In the genomic region with DNA sequence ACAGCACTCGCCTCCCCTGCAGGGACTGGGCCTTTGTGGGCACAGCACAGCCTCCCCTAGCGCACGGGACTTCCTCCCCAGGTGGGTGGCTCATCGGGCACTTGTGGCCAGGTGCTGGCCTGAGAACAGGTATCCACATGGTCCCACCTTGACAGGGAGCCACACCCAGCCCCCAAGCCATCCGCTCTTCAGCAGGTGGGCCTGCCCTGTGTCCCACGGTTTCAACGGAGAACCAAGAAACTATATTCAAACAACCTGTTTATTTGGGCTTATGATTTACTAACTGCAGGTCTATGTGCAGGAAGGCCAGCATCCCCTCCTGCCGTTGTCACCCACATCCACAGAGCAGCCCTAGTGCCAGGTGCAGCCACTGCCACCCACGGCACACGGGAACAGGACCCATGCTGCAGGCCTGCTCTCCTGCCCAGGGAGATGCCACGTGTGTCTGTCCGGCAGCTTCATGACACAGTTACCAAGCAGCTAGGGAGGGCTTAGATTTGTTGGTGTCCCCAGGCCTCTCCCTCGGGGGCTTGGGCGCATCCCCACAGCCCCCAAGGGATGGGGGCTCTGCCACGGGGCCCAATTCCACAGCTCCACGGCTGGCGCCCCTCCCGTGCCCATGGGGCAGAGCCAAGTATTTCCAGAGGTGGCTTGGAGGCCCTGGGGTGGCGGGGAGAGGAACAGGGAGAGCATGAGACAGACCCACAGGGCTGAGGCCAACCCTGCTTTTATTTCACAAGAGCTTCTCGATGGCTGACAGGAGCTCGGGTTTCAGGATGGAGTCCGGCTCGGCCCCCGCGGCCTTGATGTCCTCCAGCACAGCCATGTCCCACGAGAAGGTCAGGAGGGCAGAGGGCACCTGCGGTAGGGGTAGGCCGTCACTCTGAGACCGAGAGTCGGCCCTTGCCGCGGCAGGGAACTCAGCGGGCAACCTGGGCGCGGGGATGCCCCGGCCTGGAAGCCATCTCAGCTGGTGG, we compare ENCODE assay signal across 18 cellular contexts. TPM values are rescaled to one million over a fixed set of nuclear protein-coding genes. Genes with fewer than 3 reads are reported as not detected.
A peak's percentile ranks its signal among the peaks of the same experiment; 100 is the strongest.
DNase-seq lines count a peak whose midpoint lies in the region; ATAC-seq, FAIRE-seq and TF ChIP-seq lines count a peak whose summit lies in the region.
"Had no signal": no experiment of that assay in that cellular context is flagged by ENCODE, and none has a peak within 500 bp of the region (broad histone marks: within the 10 kb centered on the region; RNA-seq: fewer than 3 reads in every experiment).

No MANE protein-coding gene starts in this region.

- no peak overlapping the region for H3K27ac Mint-ChIP-seq in neural progenitor cell
- H3K27ac Mint-ChIP-seq in CD8-positive, alpha-beta memory T cell = peak overlapping the region in 1 of 8 donors; percentile 27

- in situ Hi-C loops in GM12878 (cut with MboI) = no loop called here

- DNase-seq in D341Med (ENCODE audit: low spot score) = peak; percentile 35
- peak; percentile 19 for DNase-seq in HK-2 (ENCODE audit: unreplicated experiment)
- no peak for DNase-seq in GM12878 (ENCODE audit: low read depth, low spot score)
- no peak for DNase-seq in neural progenitor cell (ENCODE audit: low spot score)
- DNase-seq in CD8-positive, alpha-beta memory T cell = no peak
- DNase-seq in C1 segment of cervical spinal cord (lab: John Stamatoyannopoulos, UW) = no peak
- no peak for DNase-seq in NCI-H748 treated with DMSO at 0.1 percent for 48 hours (lab: John Stamatoyannopoulos, UW)
- DNase-seq: activated effector memory CD4-positive, alpha-beta T cell treated with Interleukin-2 at 50 U/mL for 16 hours; colonic mucosa; heart right ventricle; NCI-H187 treated with DMSO at 0.1 percent for 48 hours; nucleus accumbens; Peyer's patch; stimulated activated CD4-positive, alpha-beta T cell treated with anti-CD3 and anti-CD28 coated beads, Interleukin-4, amount 100 ng/mL, for 4 hours had no signal

- H3K27me3 Mint-ChIP-seq in neural progenitor cell (ENCODE audit: insufficient read depth, low read depth) = peaks cover 5% of the 10 kb centered on the region
- H3K27me3 Mint-ChIP-seq in CD8-positive, alpha-beta memory T cell = no peaks in the 10 kb centered on the region

- no peak overlapping the region for H3K4me3 Mint-ChIP-seq in neural progenitor cell
- no peak overlapping the region for H3K4me3 Mint-ChIP-seq in CD8-positive, alpha-beta memory T cell
- H3K4me3 Mint-ChIP-seq: CD14-positive monocyte had no signal

- no peak for TF ChIP-seq CTCF in GM12878 (IDR thresholded peaks at IDR 0.05 in 2 of 3, conservative IDR thresholded peaks at IDR 0.05 in 1 of 3; ENCODE audit: control insufficient read depth in 2 of 3, extremely low read depth in 1 of 3, insufficient read depth in 1 of 3, low read depth in 3 of 3, low read length in 3 of 3)
- TF ChIP-seq CTCF in neural progenitor cell (IDR thresholded peaks at IDR 0.05) = no peak

- H3K36me3 ChIP-seq in GM12878 (ENCODE audit: control insufficient read depth in 2 of 2, insufficient read depth in 2 of 2, low read length in 1 of 2) = peaks cover 0 to 27% of the 10 kb centered on the region in 2 experiments; a peak in 3 of 4 replicates
- H3K36me3 ChIP-seq in neural progenitor cell = no peaks in the 10 kb centered on the region
- no peaks in the 10 kb centered on the region for H3K36me3 ChIP-seq in CD8-positive, alpha-beta memory T cell (ENCODE audit: insufficient read depth, low read length)

- H3K27me3 ChIP-seq in GM12878 (replicated peaks in 1 of 2; ENCODE audit: control insufficient read depth in 2 of 2, insufficient read depth in 2 of 2, low read length in 1 of 2) (no peaks in the 10 kb centered on the region), neural progenitor cell (no peaks in the 10 kb centered on the region)
- no peaks in the 10 kb centered on the region for H3K27me3 ChIP-seq in CD8-positive, alpha-beta memory T cell (ENCODE audit: insufficient read depth, low read length, poor library complexity, severe bottlenecking)
- H3K27me3 ChIP-seq: colonic mucosa, heart right ventricle, Peyer's patch, tibial nerve had no signal

- no peak for TF ChIP-seq RAD21 in GM12878 (IDR thresholded peaks at IDR 0.05; ENCODE audit: insufficient read depth, low read depth, low read length)

- RAD21 ChIA-PET in GM12878 (lab: Charles Lee; ENCODE audit: unreplicated experiment) = no interaction called here

- TSS peak; percentile 78 for BruUV-seq in GM12878 (replicated peaks; lab: Mats Ljungman, UMichigan)

- peaks cover 7% of the 10 kb centered on the region for H3K4me1 ChIP-seq in GM12878 (ENCODE audit: control insufficient read depth, insufficient read depth, low read length)
- H3K4me1 ChIP-seq in neural progenitor cell = no peaks in the 10 kb centered on the region
- H3K4me1 ChIP-seq in CD8-positive, alpha-beta memory T cell (ENCODE audit: insufficient read depth, low read length) = no peaks in the 10 kb centered on the region
- H3K4me1 ChIP-seq: colonic mucosa, tibial nerve had no signal

- no peak overlapping the region for H2AFZ ChIP-seq in GM12878 (ENCODE audit: control insufficient read depth, low read depth, low read length)
- no peak overlapping the region for H2AFZ ChIP-seq in neural progenitor cell (replicated peaks)

- H3K79me2 ChIP-seq in GM12878 (ENCODE audit: control insufficient read depth, insufficient read depth, low read length) (no peaks in the 10 kb centered on the region), neural progenitor cell (ENCODE audit: low read depth) (no peaks in the 10 kb centered on the region)

- peak; percentile 59 for TF ChIP-seq POLR2A in GM12878 (IDR thresholded peaks at IDR 0.05; ENCODE audit: low read depth, low read length)

- peaks cover 12% of the 10 kb centered on the region for H3K36me3 Mint-ChIP-seq in neural progenitor cell
- H3K36me3 Mint-ChIP-seq in CD8-positive, alpha-beta memory T cell = peaks cover 0 to 44% (median 3%) of the 10 kb centered on the region in 3 donors

- POLR2A ChIA-PET in GM12878 (lab: Charles Lee) = interaction anchor here (0.6 kb wide), 1 partner anchor 19 kb away, joined by 3 read pairs; no protein-coding TSS in a partner anchor
- POLR2A ChIA-PET in CD8-positive, alpha-beta memory T cell (lab: Charles Lee) = interaction anchor here (0.5 kb wide), 1 partner anchor 26 kb away, joined by 7 read pairs; no protein-coding TSS in a partner anchor

- TF ChIP-seq EP300 in GM12878 (IDR thresholded peaks at IDR 0.05; ENCODE audit: borderline replicate concordance in 1 of 2, control insufficient read depth in 1 of 2, low read depth in 2 of 2, low read length in 2 of 2) = no peak

- CTCF ChIA-PET in GM12878 (lab: Yijun Ruan, JAX) = no interaction called here
- CTCF ChIA-PET in CD8-positive, alpha-beta memory T cell (lab: Charles Lee) = no interaction called here

- H3K4me3 ChIP-seq in GM12878 (no peak overlapping the region), neural progenitor cell (no peak overlapping the region)
- no peak overlapping the region for H3K4me3 ChIP-seq in CD8-positive, alpha-beta memory T cell (ENCODE audit: low read length)
- H3K4me3 ChIP-seq: colonic mucosa, heart right ventricle, Peyer's patch, tibial nerve had no signal

- intact Hi-C loops in GM12878 (cut with micrococcal nuclease; ENCODE audit: unreplicated experiment) = no loop called here

- no peaks in the 10 kb centered on the region for H4K20me1 ChIP-seq in GM12878 (ENCODE audit: control insufficient read depth, insufficient read depth)
- H4K20me1 ChIP-seq in neural progenitor cell (ENCODE audit: low read depth) = peaks cover 19% of the 10 kb centered on the region

- ATAC-seq in GM12878 (no peak), HG02678 (IDR thresholded peaks at IDR 0.05; ENCODE audit: unreplicated experiment) (no peak)
- ATAC-seq: heart right ventricle had no signal

- no peaks in the 10 kb centered on the region for H3F3A ChIP-seq in neural progenitor cell (ENCODE audit: low read depth)

- H3K4me2 ChIP-seq in GM12878 (ENCODE audit: control insufficient read depth, insufficient read depth) (no peak overlapping the region), neural progenitor cell (no peak overlapping the region)

- H3K9ac ChIP-seq in GM12878 (ENCODE audit: control insufficient read depth, insufficient read depth, low read length) (no peak overlapping the region), neural progenitor cell (no peak overlapping the region)

- peaks cover 2% of the 10 kb centered on the region for H3K4me1 Mint-ChIP-seq in neural progenitor cell
- H3K4me1 Mint-ChIP-seq in CD8-positive, alpha-beta memory T cell = peaks cover 0 to 5% (median 0%) of the 10 kb centered on the region in 3 donors

- no peak for FAIRE-seq in GM12878 (lab: Jason Lieb, UNC)

- 77% methylated on average over 36 of the region's 36 CpGs for WGBS in GM12878 (ENCODE audit: insufficient coverage, insufficient replicate concordance, low lambda C conversion rate, missing lambda C conversion rate)

- H3K9me3 ChIP-seq in GM12878 (replicated peaks; ENCODE audit: control insufficient read depth, insufficient read depth, low read length) (no peaks in the 10 kb centered on the region), neural progenitor cell (ENCODE audit: low read depth) (no peaks in the 10 kb centered on the region)
- H3K9me3 ChIP-seq in CD8-positive, alpha-beta memory T cell (ENCODE audit: low read length) = no peaks in the 10 kb centered on the region
- H3K9me3 ChIP-seq: colonic mucosa, heart right ventricle, Peyer's patch, tibial nerve had no signal

- no peaks in the 10 kb centered on the region for H3K9me3 Mint-ChIP-seq in neural progenitor cell
- no peaks in the 10 kb centered on the region for H3K9me3 Mint-ChIP-seq in CD8-positive, alpha-beta memory T cell
- H3K9me3 Mint-ChIP-seq: CD14-positive monocyte had no signal

- SMC1A ChIA-PET in GM12878 (lab: Charles Lee; ENCODE audit: uncharacterized antibody, unreplicated experiment) = no interaction called here

- H3K27ac ChIP-seq in GM12878 (ENCODE audit: control insufficient read depth, insufficient read depth) (no peak overlapping the region), neural progenitor cell (peak overlapping the region; percentile 29)
- H3K27ac ChIP-seq in CD8-positive, alpha-beta memory T cell (ENCODE audit: low read depth, low read length) = no peak overlapping the region
- H3K27ac ChIP-seq: colonic mucosa, heart right ventricle, Peyer's patch, tibial nerve, VCaP had no signal

RNA-seq across cellular contexts. Expression of gene UBXN6, which starts 12.5 kb away (rescaled TPM):
- total RNA-seq in GM12878 (2013; cell fraction: nucleolus; rRNA removed) = 19.1 TPM in 2 replicates
- 20.5 and 34.8 TPM in 2 replicates for total RNA-seq in GM12878 (2014; rRNA removed)
- 13.1 and 17.3 TPM in 2 replicates for total RNA-seq in GM12878 (2014; rRNA removed; fragmentation: Illumina TruSeq; extraction: Trizol)
- 49.1 and 50.8 TPM in 2 replicates for total RNA-seq in GM12878 (2021)
- polyA plus RNA-seq in GM12878 (2011; ENCODE audit: low read depth) = 19.4 TPM
- polyA plus RNA-seq in GM12878 (2011; rRNA removed) = 15.2 and 29.5 TPM in 2 replicates
- polyA plus RNA-seq in GM12878 (2011; cell fraction: cytosol; rRNA removed) = 45.4 and 63.7 TPM in 2 replicates
- 53.6 and 53.9 TPM in 2 replicates for polyA plus RNA-seq in GM12878 (2011; cell fraction: nucleus; rRNA removed)
- polyA plus RNA-seq in GM12878 (2012) = 47.6 and 50.6 TPM in 2 replicates
- polyA plus RNA-seq in GM12878 (2014; fragmentation: Illumina TruSeq; extraction: Trizol) = 2.1 and 7.0 TPM in 2 replicates
- 1 to 10 TPM in 1 of 2 experiments, under 1 TPM in 1; 0.47 to 2.1 TPM for polyA plus RNA-seq in GM12878 (2014; fragmentation: Nextera tagmentation; extraction: Ambion mirVana)
- 38.7 and 49.7 TPM in 2 replicates for polyA plus RNA-seq in GM12878 (2014; rRNA removed)
- polyA plus RNA-seq in GM12878 (2016; fragmentation: Nextera tagmentation; extraction: Ambion mirVana) = 1 to 10 TPM; 6.6 to 8.6 TPM
- polyA minus RNA-seq in GM12878 (2011; rRNA and poly(A)+ RNA removed) = 17.4 and 37.1 TPM in 2 replicates
- polyA minus RNA-seq in GM12878 (2011; cell fraction: cytosol; rRNA and poly(A)+ RNA removed) = 17.5 and 19.0 TPM in 2 replicates
- 7.5 and 9.8 TPM in 2 replicates for polyA minus RNA-seq in GM12878 (2011; cell fraction: nucleus; rRNA and poly(A)+ RNA removed)
- total RNA-seq in neural progenitor cell (ENCODE audit: low replicate concordance) = 24.9 and 42.7 TPM in 2 replicates
- 10 to 100 TPM; 56.6 to 60.0 TPM for total RNA-seq in CD8-positive, alpha-beta memory T cell
- 5.2 TPM for polyA plus RNA-seq in CD8-positive, alpha-beta memory T cell

RNA-seq across cellular contexts. Expression of gene HDGFL2, which starts 27.0 kb away (rescaled TPM):
- total RNA-seq in GM12878 (2013; cell fraction: nucleolus; rRNA removed) = 21.3 and 24.7 TPM in 2 replicates
- total RNA-seq in GM12878 (2014; rRNA removed) = 33.7 and 36.5 TPM in 2 replicates
- 19.0 and 20.5 TPM in 2 replicates for total RNA-seq in GM12878 (2014; rRNA removed; fragmentation: Illumina TruSeq; extraction: Trizol)
- 56.8 and 56.9 TPM in 2 replicates for total RNA-seq in GM12878 (2021)
- polyA plus RNA-seq in GM12878 (2011; ENCODE audit: low read depth) = 8.1 TPM
- polyA plus RNA-seq in GM12878 (2011; rRNA removed) = 9.8 and 19.5 TPM in 2 replicates
- polyA plus RNA-seq in GM12878 (2011; cell fraction: cytosol; rRNA removed) = 18.4 and 22.7 TPM in 2 replicates
- 32.9 and 51.3 TPM in 2 replicates for polyA plus RNA-seq in GM12878 (2011; cell fraction: nucleus; rRNA removed)
- polyA plus RNA-seq in GM12878 (2012) = 28.7 and 30.2 TPM in 2 replicates
- polyA plus RNA-seq in GM12878 (2014; fragmentation: Illumina TruSeq; extraction: Trizol) = 8.2 and 16.9 TPM in 2 replicates
- under 1 TPM; 0.16 to 0.60 TPM for polyA plus RNA-seq in GM12878 (2014; fragmentation: Nextera tagmentation; extraction: Ambion mirVana)
- polyA plus RNA-seq in GM12878 (2014; rRNA removed) = 40.2 and 52.5 TPM in 2 replicates
- polyA plus RNA-seq in GM12878 (2016; fragmentation: Nextera tagmentation; extraction: Ambion mirVana) = 10 to 100 TPM; 30.0 to 39.3 TPM
- 7.6 and 11.9 TPM in 2 replicates for polyA minus RNA-seq in GM12878 (2011; rRNA and poly(A)+ RNA removed)
- 10.6 and 12.3 TPM in 2 replicates for polyA minus RNA-seq in GM12878 (2011; cell fraction: cytosol; rRNA and poly(A)+ RNA removed)
- polyA minus RNA-seq in GM12878 (2011; cell fraction: nucleus; rRNA and poly(A)+ RNA removed) = 4.7 and 9.2 TPM in 2 replicates
- 36.0 and 166 TPM in 2 replicates for total RNA-seq in neural progenitor cell (ENCODE audit: low replicate concordance)
- 10 to 100 TPM; 42.7 to 45.4 TPM for total RNA-seq in CD8-positive, alpha-beta memory T cell
- 24.9 TPM for polyA plus RNA-seq in CD8-positive, alpha-beta memory T cell

RNA-seq across cellular contexts. Expression of gene CHAF1A, which starts 42.6 kb away (rescaled TPM):
- 40.3 and 57.6 TPM in 2 replicates for total RNA-seq in GM12878 (2013; cell fraction: nucleolus; rRNA removed)
- 33.0 and 37.7 TPM in 2 replicates for total RNA-seq in GM12878 (2014; rRNA removed)
- 27.2 and 28.4 TPM in 2 replicates for total RNA-seq in GM12878 (2014; rRNA removed; fragmentation: Illumina TruSeq; extraction: Trizol)
- total RNA-seq in GM12878 (2021) = 59.8 and 69.1 TPM in 2 replicates
- 8.7 TPM for polyA plus RNA-seq in GM12878 (2011; ENCODE audit: low read depth)
- 20.1 and 26.2 TPM in 2 replicates for polyA plus RNA-seq in GM12878 (2011; rRNA removed)
- 26.2 and 48.9 TPM in 2 replicates for polyA plus RNA-seq in GM12878 (2011; cell fraction: cytosol; rRNA removed)
- polyA plus RNA-seq in GM12878 (2011; cell fraction: nucleus; rRNA removed) = 72.7 and 135 TPM in 2 replicates
- 22.8 and 27.9 TPM in 2 replicates for polyA plus RNA-seq in GM12878 (2012)
- 30.6 and 41.4 TPM in 2 replicates for polyA plus RNA-seq in GM12878 (2014; fragmentation: Illumina TruSeq; extraction: Trizol)
- polyA plus RNA-seq in GM12878 (2014; fragmentation: Nextera tagmentation; extraction: Ambion mirVana) = 1 to 10 TPM; 1.3 to 3.2 TPM
- 62.6 and 69.2 TPM in 2 replicates for polyA plus RNA-seq in GM12878 (2014; rRNA removed)
- polyA plus RNA-seq in GM12878 (2016; fragmentation: Nextera tagmentation; extraction: Ambion mirVana) = 10 to 100 TPM; 41.7 to 47.5 TPM
- polyA minus RNA-seq in GM12878 (2011; rRNA and poly(A)+ RNA removed) = 20.3 and 41.7 TPM in 2 replicates
- polyA minus RNA-seq in GM12878 (2011; cell fraction: cytosol; rRNA and poly(A)+ RNA removed) = 19.2 and 24.8 TPM in 2 replicates
- polyA minus RNA-seq in GM12878 (2011; cell fraction: nucleus; rRNA and poly(A)+ RNA removed) = 23.7 and 47.4 TPM in 2 replicates
- 37.5 and 82.1 TPM in 2 replicates for total RNA-seq in neural progenitor cell (ENCODE audit: low replicate concordance)
- 10 to 100 TPM; 65.2 to 69.5 TPM for total RNA-seq in CD8-positive, alpha-beta memory T cell
- polyA plus RNA-seq in CD8-positive, alpha-beta memory T cell = 5.8 TPM

RNA-seq across cellular contexts. Expression of gene SH3GL1, which starts 44.7 kb away (rescaled TPM):
- 38.8 and 43.5 TPM in 2 replicates for total RNA-seq in GM12878 (2013; cell fraction: nucleolus; rRNA removed)
- total RNA-seq in GM12878 (2014; rRNA removed) = 24.0 and 28.9 TPM in 2 replicates
- total RNA-seq in GM12878 (2014; rRNA removed; fragmentation: Illumina TruSeq; extraction: Trizol) = 9.2 and 11.8 TPM in 2 replicates
- 41.5 and 47.4 TPM in 2 replicates for total RNA-seq in GM12878 (2021)
- 9.3 TPM for polyA plus RNA-seq in GM12878 (2011; ENCODE audit: low read depth)
- 20.3 and 28.0 TPM in 2 replicates for polyA plus RNA-seq in GM12878 (2011; rRNA removed)
- 42.5 and 50.8 TPM in 2 replicates for polyA plus RNA-seq in GM12878 (2011; cell fraction: cytosol; rRNA removed)
- polyA plus RNA-seq in GM12878 (2011; cell fraction: nucleus; rRNA removed) = 84.7 and 86.6 TPM in 2 replicates
- polyA plus RNA-seq in GM12878 (2012) = 27.3 and 36.9 TPM in 2 replicates
- polyA plus RNA-seq in GM12878 (2014; fragmentation: Illumina TruSeq; extraction: Trizol) = 1.6 and 9.2 TPM in 2 replicates
- polyA plus RNA-seq in GM12878 (2014; fragmentation: Nextera tagmentation; extraction: Ambion mirVana) = 1 to 10 TPM in 1 of 2 experiments, under 1 TPM in 1; 0.93 to 3.0 TPM
- polyA plus RNA-seq in GM12878 (2014; rRNA removed) = 36.5 and 44.0 TPM in 2 replicates
- 10 to 100 TPM; 30.0 to 32.5 TPM for polyA plus RNA-seq in GM12878 (2016; fragmentation: Nextera tagmentation; extraction: Ambion mirVana)
- 16.5 and 39.6 TPM in 2 replicates for polyA minus RNA-seq in GM12878 (2011; rRNA and poly(A)+ RNA removed)
- polyA minus RNA-seq in GM12878 (2011; cell fraction: cytosol; rRNA and poly(A)+ RNA removed) = 19.4 and 21.3 TPM in 2 replicates
- polyA minus RNA-seq in GM12878 (2011; cell fraction: nucleus; rRNA and poly(A)+ RNA removed) = 16.6 and 34.7 TPM in 2 replicates
- total RNA-seq in neural progenitor cell (ENCODE audit: low replicate concordance) = 25.3 and 87.0 TPM in 2 replicates
- total RNA-seq in CD8-positive, alpha-beta memory T cell = 10 to 100 TPM; 39.8 to 41.2 TPM
- 24.7 TPM for polyA plus RNA-seq in CD8-positive, alpha-beta memory T cell

Comparison
In these comparisons a context has a peak if more than half of its experiments do, and no peak if none do; other contexts are left out.
1. DNase-seq: peak in D341Med (single experiment) and HK-2 (single experiment); none in GM12878 (single experiment), neural progenitor cell (single experiment), CD8-positive, alpha-beta memory T cell (0 of 5), C1 segment of cervical spinal cord (0 of 14) and NCI-H748 treated with DMSO at 0.1 percent for 48 hours (single experiment).